17 cellular contexts compared by ENCODE assay signal in the genomic region with DNA sequence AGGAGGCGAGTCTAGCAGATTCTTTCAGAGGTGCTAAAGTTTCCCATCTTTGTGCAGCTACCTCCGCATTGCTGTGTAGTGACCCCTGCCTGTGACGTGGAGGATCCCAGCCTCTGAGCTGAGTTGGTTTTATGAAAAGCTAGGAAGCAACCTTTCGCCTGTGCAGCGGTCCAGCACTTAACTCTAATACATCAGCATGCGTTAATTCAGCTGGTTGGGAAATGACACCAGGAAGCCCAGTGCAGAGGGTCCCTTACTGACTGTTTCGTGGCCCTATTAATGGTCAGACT. TPM values are rescaled to one million over a fixed set of nuclear protein-coding genes. Genes with fewer than 3 reads are reported as not detected.
DNase-seq lines count a peak whose midpoint lies in the region; ATAC-seq and TF ChIP-seq lines count a peak whose summit lies in the region.
"Had no signal": no experiment of that assay in that cellular context is flagged by ENCODE, and none has a peak within 500 bp of the region (broad histone marks: within the 10 kb centered on the region; RNA-seq: fewer than 3 reads in every experiment).

No MANE protein-coding gene starts in this region.

- TF ChIP-seq CTCF in HL-60 (IDR thresholded peaks at IDR 0.05; ENCODE audit: insufficient read depth, low read length), result peak; percentile 12
- no peak for TF ChIP-seq CTCF in activated CD8-positive, alpha-beta T cell treated with anti-CD3 and anti-CD28 coated beads for 36 hours (IDR thresholded peaks at IDR 0.05)

- no peak overlapping the region for H3K4me2 ChIP-seq in mesendoderm (ENCODE audit: low read length)

- H2BK120ac ChIP-seq in mesendoderm (ENCODE audit: low read depth, low read length), result no peak overlapping the region

- no peaks in the 10 kb centered on the region for H3K27me3 ChIP-seq in HL-60 (ENCODE audit: insufficient read depth, poor library complexity, severe bottlenecking)
- H3K27me3 ChIP-seq in mesendoderm (ENCODE audit: insufficient read depth, low read length, poor library complexity), result no peaks in the 10 kb centered on the region

- H3K18ac ChIP-seq in mesendoderm (ENCODE audit: low read length), result no peak overlapping the region

- H2AK5ac ChIP-seq in mesendoderm (ENCODE audit: low read length), result no peak overlapping the region

- H4K8ac ChIP-seq in mesendoderm (ENCODE audit: low read depth, low read length), result no peak overlapping the region

- peaks cover 2% of the 10 kb centered on the region for H3K27me3 Mint-ChIP-seq in activated CD8-positive, alpha-beta T cell treated with anti-CD3 and anti-CD28 coated beads for 36 hours

- CTCF ChIA-PET in activated CD8-positive, alpha-beta T cell treated with anti-CD3 and anti-CD28 coated beads for 36 hours (lab: Charles Lee), result interaction anchor here (0.6 to 4.5 kb wide), 22 partner anchors 8 to 600 kb away, joined by 3 to 33 read pairs (median 4); a partner anchor contains a TSS

- H2BK15ac ChIP-seq in mesendoderm (replicated peaks; ENCODE audit: low read depth), result no peak overlapping the region

- DNase-seq in DMS 273 (lab: John Stamatoyannopoulos, UW; ENCODE audit: unreplicated experiment) (peak; percentile 18), DMS 273 treated with DMSO at 0.1 percent for 48 hours (lab: John Stamatoyannopoulos, UW) (no peak), HL-60 (ENCODE audit: low read depth in 1 of 2, low spot score in 1 of 2) (peak in 1 of 2 experiments; percentile 10), mesendoderm (peak; percentile 42), retina (no peak), GOT3 (lab: John Stamatoyannopoulos, UW) (no peak)
- no peak for DNase-seq in activated CD8-positive, alpha-beta T cell treated with anti-CD3 and anti-CD28 coated beads for 36 hours
- DNase-seq: 8988T; NK-92 treated with Interleukin-12 subunit alpha and Interleukin-12 subunit beta, amount 100 ng/mL, for 24 hours; sigmoid colon had no signal

- H3K4me1 ChIP-seq in mesendoderm (ENCODE audit: control insufficient read depth, low read depth, low read length), result no peaks in the 10 kb centered on the region
- H3K4me1 ChIP-seq: gastroesophageal sphincter, sigmoid colon had no signal

- WGBS in mesendoderm (ENCODE audit: extremely low coverage, insufficient coverage, low lambda C conversion rate), result no CpG with 5 or more reads among the region's 7 CpGs

- H3K36me3 ChIP-seq in mesendoderm (ENCODE audit: control insufficient read depth, insufficient read depth, low read length), result peaks cover 14% of the 10 kb centered on the region
- H3K36me3 ChIP-seq: gastroesophageal sphincter, sigmoid colon had no signal

- H3K27ac Mint-ChIP-seq in activated CD8-positive, alpha-beta T cell treated with anti-CD3 and anti-CD28 coated beads for 36 hours, result no peak overlapping the region
- H3K27ac Mint-ChIP-seq: activated CD8-positive, alpha-beta memory T cell treated with anti-CD3 and anti-CD28 coated beads, Interleukin-2, amount 10 ng/mL, durations not matched to agents 7 days and 5 days; activated naive CD4-positive, alpha-beta T cell treated with anti-CD3 and anti-CD28 coated beads, Interleukin-2, amount 10 ng/mL, durations not matched to agents 7 days and 5 days had no signal

- H3K56ac ChIP-seq in mesendoderm (ENCODE audit: low read length), result no peak overlapping the region

- no peak overlapping the region for H3K23ac ChIP-seq in mesendoderm (ENCODE audit: low read length)

- H4K5ac ChIP-seq in mesendoderm (ENCODE audit: low read length), result no peak overlapping the region

- H3K9ac ChIP-seq in mesendoderm (ENCODE audit: low read length), result no peak overlapping the region

- H3K4me3 Mint-ChIP-seq in activated CD8-positive, alpha-beta T cell treated with anti-CD3 and anti-CD28 coated beads for 36 hours, result no peak overlapping the region
- H3K4me3 Mint-ChIP-seq: activated CD8-positive, alpha-beta memory T cell treated with anti-CD3 and anti-CD28 coated beads, Interleukin-2, amount 10 ng/mL, durations not matched to agents 7 days and 5 days; activated naive CD4-positive, alpha-beta T cell treated with anti-CD3 and anti-CD28 coated beads, Interleukin-2, amount 10 ng/mL, durations not matched to agents 7 days and 5 days had no signal

- intact Hi-C loops in activated CD8-positive, alpha-beta T cell treated with anti-CD3 and anti-CD28 coated beads for 36 hours (cut with micrococcal nuclease), result no loop called here

- no peaks in the 10 kb centered on the region for H3K79me2 ChIP-seq in mesendoderm (ENCODE audit: control insufficient read depth, insufficient read depth, low read length)

- H3K79me1 ChIP-seq in mesendoderm (ENCODE audit: low read length), result no peaks in the 10 kb centered on the region

- no peak overlapping the region for H3K4me3 ChIP-seq in HL-60 (replicated peaks; ENCODE audit: insufficient read depth, low read length)
- no peak overlapping the region for H3K4me3 ChIP-seq in mesendoderm (ENCODE audit: low read length)
- H3K4me3 ChIP-seq: gastroesophageal sphincter, sigmoid colon had no signal

- no peak overlapping the region for H3K27ac ChIP-seq in HL-60 (replicated peaks)
- H3K27ac ChIP-seq in mesendoderm (ENCODE audit: low read depth, low read length), result no peak overlapping the region
- H3K27ac ChIP-seq: gastroesophageal sphincter, sigmoid colon had no signal

- POLR2A ChIA-PET in activated CD8-positive, alpha-beta T cell treated with anti-CD3 and anti-CD28 coated beads for 36 hours (lab: Charles Lee), result interaction anchor here (2.3 kb wide), 1 partner anchor 8 kb away, joined by 11 read pairs; a partner anchor contains a TSS

- peak; percentile 41 for ATAC-seq in activated CD8-positive, alpha-beta T cell treated with anti-CD3 and anti-CD28 coated beads for 36 hours
- ATAC-seq in HG02852 (IDR thresholded peaks at IDR 0.05; ENCODE audit: unreplicated experiment), result no peak

- no peak overlapping the region for H2BK5ac ChIP-seq in mesendoderm (ENCODE audit: low read length)

- H3K9me3 Mint-ChIP-seq in activated CD8-positive, alpha-beta T cell treated with anti-CD3 and anti-CD28 coated beads for 36 hours, result no peaks in the 10 kb centered on the region
- H3K9me3 Mint-ChIP-seq: activated naive CD4-positive, alpha-beta T cell treated with anti-CD3 and anti-CD28 coated beads, Interleukin-2, amount 10 ng/mL, durations not matched to agents 7 days and 5 days; neural crest cell had no signal

- H3K4me1 Mint-ChIP-seq in activated CD8-positive, alpha-beta T cell treated with anti-CD3 and anti-CD28 coated beads for 36 hours (ENCODE audit: low read depth), result no peaks in the 10 kb centered on the region
- H3K4me1 Mint-ChIP-seq: activated CD8-positive, alpha-beta memory T cell treated with anti-CD3 and anti-CD28 coated beads, Interleukin-2, amount 10 ng/mL, durations not matched to agents 7 days and 5 days; activated naive CD4-positive, alpha-beta T cell treated with anti-CD3 and anti-CD28 coated beads, Interleukin-2, amount 10 ng/mL, durations not matched to agents 7 days and 5 days had no signal

- no peaks in the 10 kb centered on the region for H3K36me3 Mint-ChIP-seq in activated CD8-positive, alpha-beta T cell treated with anti-CD3 and anti-CD28 coated beads for 36 hours (ENCODE audit: low read depth)
- H3K36me3 Mint-ChIP-seq: activated CD8-positive, alpha-beta memory T cell treated with anti-CD3 and anti-CD28 coated beads, Interleukin-2, amount 10 ng/mL, durations not matched to agents 7 days and 5 days; activated naive CD4-positive, alpha-beta T cell treated with anti-CD3 and anti-CD28 coated beads, Interleukin-2, amount 10 ng/mL, durations not matched to agents 7 days and 5 days had no signal

- H3K4ac ChIP-seq in mesendoderm (ENCODE audit: low read depth, low read length), result no peak overlapping the region

RNA-seq across cellular contexts. Expression of a gene that starts 8.9 kb away (rescaled TPM):
- total RNA-seq in activated CD8-positive, alpha-beta T cell treated with anti-CD3 and anti-CD28 coated beads for 36 hours, result 10 to 100 TPM; 41.7 to 42.2 TPM
- polyA plus RNA-seq in mesendoderm (2013, experiment 1 of 2), result 48.2 TPM
- polyA plus RNA-seq in mesendoderm (2013, experiment 2 of 2), result 49.2 TPM

RNA-seq across cellular contexts. Expression of a gene that starts 22.7 kb away (rescaled TPM):
- under 1 TPM; 0.58 to 0.70 TPM for total RNA-seq in activated CD8-positive, alpha-beta T cell treated with anti-CD3 and anti-CD28 coated beads for 36 hours
- 19.5 TPM for polyA plus RNA-seq in mesendoderm (2013, experiment 1 of 2)
- polyA plus RNA-seq in mesendoderm (2013, experiment 2 of 2), result 17.6 TPM
- total RNA-seq: gastroesophageal sphincter, sigmoid colon had no signal

RNA-seq across cellular contexts. Expression of a gene that starts 54.5 kb away (rescaled TPM):
- not detected for total RNA-seq in activated CD8-positive, alpha-beta T cell treated with anti-CD3 and anti-CD28 coated beads for 36 hours
- 2.0 TPM for polyA plus RNA-seq in mesendoderm (2013, experiment 1 of 2)
- 2.3 TPM for polyA plus RNA-seq in mesendoderm (2013, experiment 2 of 2)
- total RNA-seq: activated CD8-positive, alpha-beta memory T cell treated with anti-CD3 and anti-CD28 coated beads, Interleukin-2, amount 10 ng/mL, durations not matched to agents 7 days and 5 days; gastroesophageal sphincter; MCF 10A; neural crest cell; sigmoid colon; ureter had no signal
- polyA plus RNA-seq: sigmoid colon had no signal

Comparison
In these comparisons a context has a peak if more than half of its experiments do, and no peak if none do; other contexts are left out.
1. DNase-seq: peak in DMS 273 (single experiment) and mesendoderm (single experiment); none in DMS 273 treated with DMSO at 0.1 percent for 48 hours (single experiment), activated CD8-positive, alpha-beta T cell treated with anti-CD3 and anti-CD28 coated beads for 36 hours (single experiment), retina (single experiment) and GOT3 (single experiment).